8 cellular contexts compared by ENCODE assay signal in genomic region chr6:13614926-13615801, GRCh38. TPM values are rescaled to one million over a fixed set of nuclear protein-coding genes. Genes with fewer than 3 reads are reported as not detected.
DNase-seq lines count a peak whose midpoint lies in the region; ATAC-seq and TF ChIP-seq lines count a peak whose summit lies in the region.

TSS of gene NOL7 (plus strand) at chr6:13615335. CDS start at chr6:13615359, 24 bp downstream.

- peak within 1 kb of the TSS; percentile 98 for H3K27ac Mint-ChIP-seq in Caco-2 (ENCODE audit: unreplicated experiment)
- H3K27ac Mint-ChIP-seq in effector memory CD8-positive, alpha-beta T cell = peak within 1 kb of the TSS; percentile 97 to 99

- ATAC-seq in effector memory CD8-positive, alpha-beta T cell (replicated peaks) = peak; percentile 91

- peak within 1 kb of the TSS in 1 of 2 experiments; percentile 86 for H3K14ac ChIP-seq in mesenchymal stem cell (ENCODE audit: low read length in 2 of 2)

- H3K4me1 ChIP-seq in Caco-2 = no peaks in the 10 kb centered on the region; the same call in 1 of the 2 replicates
- H3K4me1 ChIP-seq in mesenchymal stem cell (ENCODE audit: control insufficient read depth, insufficient read depth, low read depth, low read length) = no peaks in the 10 kb centered on the region

- peak within 1 kb of the TSS; percentile 62 to 86 for H3K4ac ChIP-seq in mesenchymal stem cell (ENCODE audit: low read depth in 1 of 2, low read length in 2 of 2)

- peak within 1 kb of the TSS; percentile 58 for H2BK5ac ChIP-seq in mesenchymal stem cell (ENCODE audit: low read depth, low read length, poor library complexity, severe bottlenecking)

- no peaks in the 10 kb centered on the region for H3K27me3 ChIP-seq in Caco-2 (replicated peaks; ENCODE audit: control insufficient read depth, insufficient read depth, low read length)
- no peaks in the 10 kb centered on the region for H3K27me3 ChIP-seq in mesenchymal stem cell (ENCODE audit: control insufficient read depth in 1 of 2, insufficient read depth in 1 of 2, low read length in 2 of 2)

- intact Hi-C loops in Caco-2 (cut with micrococcal nuclease; ENCODE audit: unreplicated experiment) = loop anchor here (1.0 kb wide), 2 partner anchors 41 to 279 kb away; partner anchors contain the start of gene SIRT5

- WGBS in mesenchymal stem cell = under 1% methylated on average over 57 of the region's 85 CpGs

- H3K36me3 Mint-ChIP-seq in Caco-2 (ENCODE audit: insufficient read depth, unreplicated experiment) = peaks cover 59% of the 10 kb centered on the region
- peaks cover 51% of the 10 kb centered on the region for H3K36me3 Mint-ChIP-seq in effector memory CD8-positive, alpha-beta T cell (ENCODE audit: insufficient read depth)

- H4K91ac ChIP-seq in mesenchymal stem cell (ENCODE audit: low read length) = peak within 1 kb of the TSS; percentile 79

- H3K9ac ChIP-seq in mesenchymal stem cell (ENCODE audit: low read length) = peak within 1 kb of the TSS; percentile 99

- peaks cover 7% of the 10 kb centered on the region for H3K4me1 Mint-ChIP-seq in Caco-2 (ENCODE audit: low read depth, unreplicated experiment)
- peaks cover 21 to 34% of the 10 kb centered on the region in 2 donors for H3K4me1 Mint-ChIP-seq in effector memory CD8-positive, alpha-beta T cell (ENCODE audit: low read depth in 2 of 2)

- H3K4me3 Mint-ChIP-seq in Caco-2 (ENCODE audit: unreplicated experiment) = peak within 1 kb of the TSS; percentile 100
- peak within 1 kb of the TSS; percentile 95 to 97 for H3K4me3 Mint-ChIP-seq in effector memory CD8-positive, alpha-beta T cell

- peak within 1 kb of the TSS; percentile 89 for H4K8ac ChIP-seq in mesenchymal stem cell (ENCODE audit: low read length)

- no peak within 1 kb of the TSS for H2BK12ac ChIP-seq in mesenchymal stem cell (ENCODE audit: low read length in 2 of 2)

- H2AK5ac ChIP-seq in mesenchymal stem cell (ENCODE audit: low read length, severe bottlenecking) = peak within 1 kb of the TSS; percentile 10

- CTCF ChIA-PET in Caco-2 (lab: Charles Lee) = interaction anchor here (0.5 to 3.6 kb wide), 10 partner anchors 9 to 451 kb away, joined by 3 to 51 read pairs (median 5); partner anchors contain the start of gene SIRT5

- peak within 1 kb of the TSS in 1 of 2 experiments; percentile 77 for H3K23ac ChIP-seq in mesenchymal stem cell (ENCODE audit: low read length in 2 of 2)

- H2BK120ac ChIP-seq in mesenchymal stem cell (ENCODE audit: low read depth, low read length) = peak within 1 kb of the TSS; percentile 39

- H2BK15ac ChIP-seq in mesenchymal stem cell (ENCODE audit: low read depth, poor library complexity, severe bottlenecking) = peak within 1 kb of the TSS; percentile 56

- TF ChIP-seq CTCF in Caco-2 (IDR thresholded peaks at IDR 0.05; ENCODE audit: insufficient read depth in 1 of 2, low read depth in 1 of 2, low read length in 1 of 2, severe bottlenecking in 1 of 2, unreplicated experiment in 1 of 2) (peak; percentile 70 to 91), GM20000 (IDR thresholded peaks at IDR 0.05; ENCODE audit: extremely low read depth, missing control alignments) (peak; percentile 94)

- H3K79me1 ChIP-seq in mesenchymal stem cell (replicated peaks; ENCODE audit: low read length, poor library complexity, severe bottlenecking) = peaks cover 13% of the 10 kb centered on the region

- peak within 1 kb of the TSS; percentile 84 for H2AFZ ChIP-seq in mesenchymal stem cell (ENCODE audit: low read depth, low read length)

- no peaks in the 10 kb centered on the region for H3K9me3 ChIP-seq in Caco-2
- H3K9me3 ChIP-seq in mesenchymal stem cell (ENCODE audit: control insufficient read depth, low read length) = no peaks in the 10 kb centered on the region

- H3K36me3 ChIP-seq in Caco-2 (ENCODE audit: control insufficient read depth, insufficient read depth, low read length) (0 out of 2 replicates have a peak, but pooled peaks cover 1% of the 10 kb centered on the region), mesenchymal stem cell (ENCODE audit: control insufficient read depth in 1 of 2, insufficient read depth in 2 of 2, low read depth in 1 of 2, low read length in 2 of 2) (peaks cover 8 to 41% of the 10 kb centered on the region in 2 experiments)

- H3K4me2 ChIP-seq in mesenchymal stem cell (ENCODE audit: low read length, poor library complexity, severe bottlenecking) = peak within 1 kb of the TSS; percentile 90

- H3K9me3 Mint-ChIP-seq in Caco-2 (ENCODE audit: unreplicated experiment) = no peaks in the 10 kb centered on the region
- no peaks in the 10 kb centered on the region for H3K9me3 Mint-ChIP-seq in effector memory CD8-positive, alpha-beta T cell

- BruUV-seq in Caco-2 (replicated peaks; lab: Mats Ljungman, UMichigan) = TSS peak; percentile 31

- H3K27ac ChIP-seq in mesenchymal stem cell (ENCODE audit: low read length, poor library complexity, severe bottlenecking) = peak within 1 kb of the TSS; percentile 89

- H3K27me3 Mint-ChIP-seq in Caco-2 (ENCODE audit: insufficient read depth, unreplicated experiment) = no peaks in the 10 kb centered on the region
- no peaks in the 10 kb centered on the region for H3K27me3 Mint-ChIP-seq in effector memory CD8-positive, alpha-beta T cell

- peak within 1 kb of the TSS; percentile 87 for H3K4me3 ChIP-seq in Caco-2 (ENCODE audit: low read depth, low read length)
- H3K4me3 ChIP-seq in mesenchymal stem cell (ENCODE audit: insufficient read depth in 1 of 2, low read depth in 1 of 2, low read length in 2 of 2) = peak within 1 kb of the TSS; percentile 90 to 98

- peak within 1 kb of the TSS; percentile 93 for H3K18ac ChIP-seq in mesenchymal stem cell (ENCODE audit: low read depth in 1 of 2, low read length in 2 of 2)

- POLR2A ChIA-PET in Caco-2 (lab: Charles Lee) = interaction anchor here (0.6 to 2.9 kb wide), 6 partner anchors 10 to 287 kb away, joined by 3 to 30 read pairs (median 10); partner anchors contain the start of genes SIRT5 and TBC1D7

- peak; percentile 97 to 98 for DNase-seq in Caco-2
- DNase-seq in GM20000 (ENCODE audit: low spot score) = peak; percentile 98
- DNase-seq in HT1080 (ENCODE audit: low read depth) = peak; percentile 91
- DNase-seq in NOMO-1 (lab: John Stamatoyannopoulos, UW; ENCODE audit: unreplicated experiment in 2 of 2) = peak; percentile 92 to 94
- DNase-seq in activated CD8-positive, alpha-beta memory T cell treated with anti-CD3 and anti-CD28 coated beads for 4 hours (ENCODE audit: low read depth in 2 of 2) = peak; percentile 96 to 99
- peak; percentile 99 to 100 (median 99) for DNase-seq in effector memory CD8-positive, alpha-beta T cell
- DNase-seq in mesenchymal stem cell = peak; percentile 98
- DNase-seq in stimulated activated CD8-positive, alpha-beta memory T cell treated with anti-CD3 and anti-CD28 coated beads, Interleukin-12 subunit alpha, Interleukin-12 subunit beta, amount 100 ng/mL, for 4 hours (ENCODE audit: low read depth) = peak; percentile 97

RNA-seq across cellular contexts. Expression of gene NOL7, which starts in this region (rescaled TPM):
- total RNA-seq in Caco-2 (2022) = 85.4 and 92.9 TPM in 2 replicates
- total RNA-seq in HT1080 (2014; rRNA removed; shearing (Covaris generic)) = 108 and 117 TPM in 2 replicates
- polyA plus RNA-seq in HT1080 (2015; cell fraction: cytosol; rRNA removed) = 112 and 139 TPM in 2 replicates
- 56.9 and 64.6 TPM in 2 replicates for polyA plus RNA-seq in HT1080 (2015; cell fraction: nucleus; rRNA removed)
- 110 TPM for polyA plus RNA-seq in mesenchymal stem cell (2013, experiment 1 of 2)
- 108 TPM for polyA plus RNA-seq in mesenchymal stem cell (2013, experiment 2 of 2)

Comparison
In these comparisons a context has a peak if more than half of its experiments do, and no peak if none do; other contexts are left out.
1. Peak in every context shown above with its lines: DNase-seq, ATAC-seq, H3K4me3 ChIP-seq and H3K27ac ChIP-seq.